In genomic region chr7:98594787-98595186, GRCh38 we compare ENCODE assay signal across 28 cellular contexts. TPM values are rescaled to one million over a fixed set of nuclear protein-coding genes. Genes with fewer than 3 reads are reported as not detected.
"Had no signal": no experiment of that assay in that cellular context is flagged by ENCODE, and none has a peak within 500 bp of the region (broad histone marks: within the 10 kb centered on the region; RNA-seq: fewer than 3 reads in every experiment).

No MANE protein-coding gene starts in this region.

- DNase-seq: colonic mucosa; cortex of kidney; dermis blood vessel endothelial cell; dorsolateral prefrontal cortex; effector CD4-positive, alpha-beta T cell; effector CD8-positive, alpha-beta T cell; effector memory CD4-positive, alpha-beta T cell; effector memory CD8-positive, alpha-beta T cell; endodermal cell; erythroblast; esophagus squamous epithelium; foreskin fibroblast; foreskin keratinocyte; foreskin melanocyte; gastrocnemius medialis; glutamatergic neuron; head of caudate nucleus; heart left ventricle; heart right ventricle had no signal

- H3K4me1 ChIP-seq: colonic mucosa, esophagus muscularis mucosa, esophagus squamous epithelium, foreskin keratinocyte, gastrocnemius medialis, gastroesophageal sphincter, heart left ventricle, heart right ventricle had no signal

- H3K4me3 ChIP-seq: colonic mucosa, coronary artery, dorsolateral prefrontal cortex, esophagus muscularis mucosa, esophagus squamous epithelium, gastrocnemius medialis, gastroesophageal sphincter, heart left ventricle, heart right ventricle had no signal

- H3K9me3 ChIP-seq: colonic mucosa, esophagus muscularis mucosa, esophagus squamous epithelium, gastrocnemius medialis, gastroesophageal sphincter, heart left ventricle, heart right ventricle had no signal

- ATAC-seq: effector memory CD8-positive, alpha-beta T cell; esophagus mucosa; foreskin keratinocyte; gastrocnemius medialis; gastroesophageal sphincter; heart left ventricle; heart right ventricle had no signal

- H3K27me3 ChIP-seq: colonic mucosa, foreskin keratinocyte, gastrocnemius medialis had no signal

- H3K27ac ChIP-seq: colonic mucosa, coronary artery, dorsolateral prefrontal cortex, epithelial cell of prostate, esophagus muscularis mucosa, esophagus squamous epithelium, foreskin keratinocyte, gastrocnemius medialis, gastroesophageal sphincter, heart left ventricle, heart right ventricle had no signal

- FAIRE-seq: colon, endometrium, endothelial cell of umbilical vein, frontal cortex had no signal

- H3K36me3 ChIP-seq: colonic mucosa, esophagus muscularis mucosa, esophagus squamous epithelium, gastrocnemius medialis, gastroesophageal sphincter, heart left ventricle, heart right ventricle had no signal

RNA-seq across cellular contexts. Expression of gene NPTX2, which starts 22.3 kb away (rescaled TPM):
- total RNA-seq: foreskin keratinocyte had no signal
- polyA plus RNA-seq: foreskin keratinocyte had no signal
